In the genomic region with DNA sequence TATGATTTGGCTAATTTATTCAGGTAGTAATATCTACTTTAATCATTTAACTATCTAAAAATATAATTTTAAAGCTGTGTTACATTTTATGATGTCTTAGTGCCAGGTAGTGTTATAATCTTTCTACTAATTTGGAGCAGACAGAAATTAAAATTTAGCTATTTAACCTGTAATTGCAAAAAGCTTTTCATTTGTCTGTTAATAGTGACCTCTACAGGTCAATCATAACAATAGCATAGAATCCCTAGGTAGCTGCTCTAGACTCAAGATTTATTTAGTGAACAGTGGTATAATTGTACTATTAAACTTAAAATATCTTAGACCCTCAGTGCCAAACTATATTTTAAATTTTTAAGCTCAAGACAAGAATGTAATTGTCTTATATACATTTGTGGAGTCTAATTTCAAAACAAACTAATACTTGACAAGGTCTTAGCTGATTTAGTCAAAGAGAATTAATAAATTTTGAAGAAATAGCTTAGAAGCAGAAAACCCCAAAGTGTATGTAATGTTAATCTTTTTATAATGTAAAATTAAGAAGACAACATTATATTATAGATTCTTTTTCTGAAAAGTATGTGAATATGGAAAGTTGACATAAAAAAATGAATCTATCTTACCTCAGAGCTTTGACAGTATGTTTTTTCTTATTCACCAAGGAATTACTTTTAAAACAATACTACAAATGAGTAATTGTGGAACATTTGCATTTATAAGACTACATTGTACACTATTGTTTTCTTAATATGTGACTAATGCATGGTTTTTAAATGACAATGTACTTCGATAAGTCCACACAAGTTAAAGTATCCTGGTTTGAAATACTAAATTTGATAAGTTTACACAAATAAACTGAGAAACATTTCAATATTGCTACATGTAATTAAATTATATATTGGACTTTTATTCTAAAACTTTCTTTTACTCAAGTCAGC, we compare ENCODE assay signal across 8 cellular contexts.
A peak's percentile ranks its signal among the peaks of the same experiment; 100 is the strongest.
DNase-seq lines count a peak whose midpoint lies in the region; ATAC-seq and TF ChIP-seq lines count a peak whose summit lies in the region.

No MANE protein-coding gene starts in this region.

- H3K4me1 Mint-ChIP-seq in activated T-cell treated with anti-CD3 and anti-CD28 coated beads, Interleukin-2, amount 50 U/mL, for 72 hours (ENCODE audit: low read depth): no peaks in the 10 kb centered on the region

- no peak overlapping the region for H3K27ac Mint-ChIP-seq in activated T-cell treated with anti-CD3 and anti-CD28 coated beads, Interleukin-2, amount 50 U/mL, for 72 hours

- H3K27ac ChIP-seq in spleen: no peak overlapping the region

- TF ChIP-seq CTCF in epithelial cell of esophagus (IDR thresholded peaks at IDR 0.05; ENCODE audit: insufficient read depth, low read depth, low read length, missing control alignments) (peak; percentile 45), spleen (IDR thresholded peaks at IDR 0.05 in 8 of 11, conservative IDR thresholded peaks at IDR 0.05 in 3 of 11) (peak in 6 of 11 experiments; percentile 16 to 52 (median 38))

- DNase-seq in GF-D8 (lab: John Stamatoyannopoulos, UW) (peak; percentile 1), H7 (peak; percentile 1), NCI-H69 (lab: John Stamatoyannopoulos, UW) (peak; percentile 24), epithelial cell of esophagus (ENCODE audit: low read depth) (peak; percentile 37), spleen (no peak)
- DNase-seq in activated T-cell treated with anti-CD3 and anti-CD28 coated beads, Interleukin-2, amount 50 U/mL, for 72 hours: no peak

- no peak overlapping the region for H3K4me3 Mint-ChIP-seq in activated T-cell treated with anti-CD3 and anti-CD28 coated beads, Interleukin-2, amount 50 U/mL, for 72 hours

- no peaks in the 10 kb centered on the region for H3K9me3 Mint-ChIP-seq in activated T-cell treated with anti-CD3 and anti-CD28 coated beads, Interleukin-2, amount 50 U/mL, for 72 hours

- no peaks in the 10 kb centered on the region for H3K36me3 ChIP-seq in H7 (replicated peaks; ENCODE audit: control insufficient read depth, insufficient read depth, low read length)
- no peaks in the 10 kb centered on the region for H3K36me3 ChIP-seq in spleen

- intact Hi-C loops in spleen (cut with DNase I; ENCODE audit: low total_unique reads): no loop called here

- no peaks in the 10 kb centered on the region for H3K36me3 Mint-ChIP-seq in activated T-cell treated with anti-CD3 and anti-CD28 coated beads, Interleukin-2, amount 50 U/mL, for 72 hours (ENCODE audit: insufficient read depth in 2 of 2)

- H3K27me3 ChIP-seq in H7 (ENCODE audit: control insufficient read depth, insufficient read depth, low read length) (no peaks in the 10 kb centered on the region), spleen (replicated peaks in 1 of 7) (no peaks in the 10 kb centered on the region)

- whole genome bisulfite sequencing in spleen, 5 donors: 86 to 96% (median 91%) methylated on average over 1 of the region's 1 CpG

- no peak for TF ChIP-seq POLR2A in spleen (IDR thresholded peaks at IDR 0.05)

- no peaks in the 10 kb centered on the region for H3K9me3 ChIP-seq in spleen

- H3K4me1 ChIP-seq in spleen: no peaks in the 10 kb centered on the region

- H3K4me3 ChIP-seq in H7 (ENCODE audit: insufficient read depth, low read depth, low read length) (no peak overlapping the region), epithelial cell of esophagus (ENCODE audit: low read length) (no peak overlapping the region), spleen (no peak overlapping the region)

- ATAC-seq in GM21529 (IDR thresholded peaks at IDR 0.05; ENCODE audit: unreplicated experiment): no peak
- ATAC-seq in HG03571 (IDR thresholded peaks at IDR 0.05; ENCODE audit: unreplicated experiment): no peak
- no peak for ATAC-seq in activated T-cell treated with anti-CD3 and anti-CD28 coated beads, Interleukin-2, amount 50 U/mL, for 72 hours (replicated peaks in 1 of 2)

- no peaks in the 10 kb centered on the region for H3K27me3 Mint-ChIP-seq in activated T-cell treated with anti-CD3 and anti-CD28 coated beads, Interleukin-2, amount 50 U/mL, for 72 hours (ENCODE audit: low read depth)

Comparison
In these comparisons a context has a peak if more than half of its experiments do, and no peak if none do; other contexts are left out.
1. DNase-seq: peak in GF-D8 (single experiment), H7 (single experiment), NCI-H69 (single experiment) and epithelial cell of esophagus (single experiment); none in spleen (single experiment) and activated T-cell treated with anti-CD3 and anti-CD28 coated beads, Interleukin-2, amount 50 U/mL, for 72 hours (0 of 2).